ENCODE assay signal across 19 cellular contexts in genomic region chr9:72353455-72354116, GRCh38. TPM values are rescaled to one million over a fixed set of nuclear protein-coding genes. Genes with fewer than 3 reads are reported as not detected.
A peak's percentile ranks its signal among the peaks of the same experiment; 100 is the strongest.
DNase-seq lines count a peak whose midpoint lies in the region; ATAC-seq, FAIRE-seq and TF ChIP-seq lines count a peak whose summit lies in the region.
"Had no signal": no experiment of that assay in that cellular context is flagged by ENCODE, and none has a peak within 500 bp of the region (broad histone marks: within the 10 kb centered on the region; RNA-seq: fewer than 3 reads in every experiment).

No MANE protein-coding gene starts in this region.

- BruUV-seq in K562 (replicated peaks; lab: Mats Ljungman, UMichigan), result no TSS peak

- peaks cover 14% of the 10 kb centered on the region for H3K79me2 ChIP-seq in K562 (ENCODE audit: control insufficient read depth, insufficient read depth, low read length)

- intact Hi-C loops in natural killer cell (cut with micrococcal nuclease), result no loop called here
- intact Hi-C loops in K562 (cut with micrococcal nuclease), result no loop called here
- intact Hi-C loops in right lobe of liver (cut with DNase I), result no loop called here
- intact Hi-C loops in vagina (cut with DNase I), result no loop called here

- TF ChIP-seq POLR2A in K562 (conservative IDR thresholded peaks at IDR 0.05) (peak; percentile 39; the same call in 1 of the 2 replicates), right lobe of liver (IDR thresholded peaks at IDR 0.05) (peak; percentile 29), vagina (IDR thresholded peaks at IDR 0.05) (no peak)

- H3K4me1 ChIP-seq in K562 (replicated peaks in 1 of 2; ENCODE audit: control insufficient read depth in 2 of 2, insufficient read depth in 2 of 2, low read length in 2 of 2) (no peaks in the 10 kb centered on the region), right lobe of liver (peaks cover 0 to 62% (median 22%) of the 10 kb centered on the region in 4 donors), vagina (peaks cover 38% of the 10 kb centered on the region)
- H3K4me1 ChIP-seq: SJCRH30 had no signal

- H3K27me3 ChIP-seq in K562 (ENCODE audit: control insufficient read depth in 2 of 2, insufficient read depth in 2 of 2, low read length in 2 of 2) (no peaks in the 10 kb centered on the region), right lobe of liver (no peaks in the 10 kb centered on the region), vagina (no peaks in the 10 kb centered on the region)
- H3K27me3 ChIP-seq: right atrium auricular region, SJCRH30 had no signal

- TF ChIP-seq CTCF in natural killer cell (IDR thresholded peaks at IDR 0.05) (no peak), K562 (IDR thresholded peaks at IDR 0.05 in 2 of 3, conservative IDR thresholded peaks at IDR 0.05 in 1 of 3; ENCODE audit: insufficient read depth in 2 of 3, low read depth in 1 of 3, low read length in 3 of 3) (no peak), right lobe of liver (IDR thresholded peaks at IDR 0.05) (no peak), vagina (IDR thresholded peaks at IDR 0.05) (no peak)

- DNase-seq in natural killer cell, result no peak
- DNase-seq in natural killer cell treated with Interleukin-12 subunit alpha and Interleukin-12 subunit beta and Interleukin-15 and Interleukin-18, amount 100 ng/mL, for 72 hours (ENCODE audit: low spot score), result no peak
- DNase-seq in K562 (ENCODE audit: extremely low read depth in 1 of 4, low spot score in 3 of 4), result no peak
- DNase-seq in right lobe of liver, result no peak
- DNase-seq in vagina (ENCODE audit: extremely low spot score in 2 of 2), result no peak
- no peak for DNase-seq in SK-N-DZ (ENCODE audit: low spot score)
- DNase-seq in NCI-H1417 treated with DMSO at 0.1 percent for 48 hours (lab: John Stamatoyannopoulos, UW), result no peak
- DNase-seq: activated CD4-positive, alpha-beta T cell treated with anti-CD3 and anti-CD28 coated beads, Interleukin-2, amount 10 ng/mL, durations not matched to agents 24 days and 14 days; NCI-H1092; NCI-H2107; NCI-H526 treated with DMSO at 0.1 percent for 48 hours; SJCRH30; T-helper 9 cell had no signal

- H3K36me3 Mint-ChIP-seq in natural killer cell, result peaks cover 8% of the 10 kb centered on the region
- H3K36me3 Mint-ChIP-seq in natural killer cell treated with Interleukin-12 subunit alpha and Interleukin-12 subunit beta and Interleukin-15 and Interleukin-18, amount 100 ng/mL, for 72 hours, result peaks cover 40% of the 10 kb centered on the region
- peaks cover 42% of the 10 kb centered on the region for H3K36me3 Mint-ChIP-seq in stimulated activated memory B cell treated with anti-CD40 and anti-IgM and Interleukin-4, amounts not matched to agents 10 μg/mL and 1 μg/mL and 100 μg/mL, for 72 hours

- no peak overlapping the region for H3K4me3 Mint-ChIP-seq in natural killer cell
- H3K4me3 Mint-ChIP-seq in natural killer cell treated with Interleukin-12 subunit alpha and Interleukin-12 subunit beta and Interleukin-15 and Interleukin-18, amount 100 ng/mL, for 72 hours, result no peak overlapping the region
- H3K4me3 Mint-ChIP-seq in stimulated activated memory B cell treated with anti-CD40 and anti-IgM and Interleukin-4, amounts not matched to agents 10 μg/mL and 1 μg/mL and 100 μg/mL, for 72 hours, result no peak overlapping the region
- H3K4me3 Mint-ChIP-seq: activated CD4-positive, alpha-beta T cell treated with anti-CD3 and anti-CD28 coated beads, Interleukin-2, amount 10 ng/mL, durations not matched to agents 24 days and 14 days; activated naive CD4-positive, alpha-beta T cell treated with anti-CD3 and anti-CD28 coated beads, Interleukin-2, amount 50 U/mL, for 24 hours; memory B cell had no signal

- FAIRE-seq in K562 (lab: Jason Lieb, UNC), result no peak
- FAIRE-seq: urothelium cell line had no signal

- H3K27ac Mint-ChIP-seq in natural killer cell, result peak overlapping the region; percentile 64 to 78
- H3K27ac Mint-ChIP-seq in natural killer cell treated with Interleukin-12 subunit alpha and Interleukin-12 subunit beta and Interleukin-15 and Interleukin-18, amount 100 ng/mL, for 72 hours, result peak overlapping the region in 1 of 2 donors; percentile 47
- H3K27ac Mint-ChIP-seq in stimulated activated memory B cell treated with anti-CD40 and anti-IgM and Interleukin-4, amounts not matched to agents 10 μg/mL and 1 μg/mL and 100 μg/mL, for 72 hours, result no peak overlapping the region
- H3K27ac Mint-ChIP-seq: activated CD4-positive, alpha-beta T cell treated with anti-CD3 and anti-CD28 coated beads, Interleukin-2, amount 10 ng/mL, durations not matched to agents 24 days and 14 days; activated naive CD4-positive, alpha-beta T cell treated with anti-CD3 and anti-CD28 coated beads, Interleukin-2, amount 50 U/mL, for 24 hours; memory B cell had no signal

- H3K9me3 Mint-ChIP-seq in natural killer cell, result no peaks in the 10 kb centered on the region
- no peaks in the 10 kb centered on the region for H3K9me3 Mint-ChIP-seq in natural killer cell treated with Interleukin-12 subunit alpha and Interleukin-12 subunit beta and Interleukin-15 and Interleukin-18, amount 100 ng/mL, for 72 hours
- no peaks in the 10 kb centered on the region for H3K9me3 Mint-ChIP-seq in stimulated activated memory B cell treated with anti-CD40 and anti-IgM and Interleukin-4, amounts not matched to agents 10 μg/mL and 1 μg/mL and 100 μg/mL, for 72 hours
- H3K9me3 Mint-ChIP-seq: activated CD4-positive, alpha-beta T cell treated with anti-CD3 and anti-CD28 coated beads, Interleukin-2, amount 10 ng/mL, durations not matched to agents 24 days and 14 days; activated naive CD4-positive, alpha-beta T cell treated with anti-CD3 and anti-CD28 coated beads, Interleukin-2, amount 50 U/mL, for 24 hours; memory B cell had no signal

- H4K20me1 ChIP-seq in K562 (replicated peaks; ENCODE audit: control insufficient read depth, insufficient read depth, low read length), result peaks cover 6% of the 10 kb centered on the region; the same call in 1 of the 2 replicates

- H3K36me3 ChIP-seq in K562 (ENCODE audit: control insufficient read depth, insufficient read depth, low read length) (peaks cover 48% of the 10 kb centered on the region), right lobe of liver (peaks cover 5 to 48% (median 29%) of the 10 kb centered on the region in 4 donors), vagina (peaks cover 0 to 55% of the 10 kb centered on the region in 2 donors)

- no peak for TF ChIP-seq RAD21 in K562 (CRISPR knock-in tag; conservative IDR thresholded peaks at IDR 0.05 in 1 of 2, IDR thresholded peaks at IDR 0.05 in 1 of 2)

- H3K9me3 ChIP-seq in K562 (replicated peaks; ENCODE audit: control insufficient read depth, insufficient read depth, low read depth, low read length) (no peaks in the 10 kb centered on the region), right lobe of liver (no peaks in the 10 kb centered on the region), vagina (no peaks in the 10 kb centered on the region)
- H3K9me3 ChIP-seq: right atrium auricular region, SJCRH30 had no signal

- WGBS in K562 (ENCODE audit: insufficient coverage, low coverage, missing lambda C conversion rate), result 100% methylated on average over 2 of the region's 4 CpGs
- WGBS in right lobe of liver (ENCODE audit: insufficient coverage, low coverage, low lambda C conversion rate, missing lambda C conversion rate), result 32% methylated on average over 4 of the region's 4 CpGs

- H3K27ac ChIP-seq in K562 (ENCODE audit: extremely low read depth, low read depth, low read length) (no peak overlapping the region), right lobe of liver (peak overlapping the region in 2 of 3 donors; percentile 28 to 35), vagina (peak overlapping the region; percentile 2)
- H3K27ac ChIP-seq: KMS-11, SJCRH30 had no signal

- peaks cover 35 to 51% of the 10 kb centered on the region in 2 donors for H3K4me1 Mint-ChIP-seq in natural killer cell
- H3K4me1 Mint-ChIP-seq in natural killer cell treated with Interleukin-12 subunit alpha and Interleukin-12 subunit beta and Interleukin-15 and Interleukin-18, amount 100 ng/mL, for 72 hours (ENCODE audit: low read depth in 2 of 2), result peaks cover 36 to 37% of the 10 kb centered on the region in 2 donors
- peaks cover 26% of the 10 kb centered on the region for H3K4me1 Mint-ChIP-seq in stimulated activated memory B cell treated with anti-CD40 and anti-IgM and Interleukin-4, amounts not matched to agents 10 μg/mL and 1 μg/mL and 100 μg/mL, for 72 hours

- peak in 1 of 3 donors; percentile 9 for ATAC-seq in natural killer cell
- ATAC-seq in natural killer cell treated with Interleukin-12 subunit alpha and Interleukin-12 subunit beta and Interleukin-15 and Interleukin-18, amount 100 ng/mL, for 72 hours, result no peak
- peak; percentile 65 for ATAC-seq in K562
- peak; percentile 49 to 75 (median 62) for ATAC-seq in right lobe of liver
- no peak for ATAC-seq in stimulated activated memory B cell treated with anti-CD40 and anti-IgM and Interleukin-4, amounts not matched to agents 10 μg/mL and 1 μg/mL and 100 μg/mL, for 72 hours

- no peak for TF ChIP-seq EP300 in K562 (IDR thresholded peaks at IDR 0.05; ENCODE audit: low read length)

- POLR2A ChIA-PET in K562 (lab: Yijun Ruan, JAX), result no interaction called here

- no peak overlapping the region for H3K4me2 ChIP-seq in K562 (ENCODE audit: insufficient read depth, low read length)
- H3K4me2 ChIP-seq: KMS-11 had no signal

- H3K9ac ChIP-seq in K562 (ENCODE audit: insufficient read depth in 1 of 2, low read depth in 2 of 2, low read length in 2 of 2), result no peak overlapping the region
- H3K9ac ChIP-seq: KMS-11 had no signal

- H3K27me3 Mint-ChIP-seq in natural killer cell (ENCODE audit: low read depth in 2 of 2), result no peaks in the 10 kb centered on the region
- no peaks in the 10 kb centered on the region for H3K27me3 Mint-ChIP-seq in natural killer cell treated with Interleukin-12 subunit alpha and Interleukin-12 subunit beta and Interleukin-15 and Interleukin-18, amount 100 ng/mL, for 72 hours
- no peaks in the 10 kb centered on the region for H3K27me3 Mint-ChIP-seq in stimulated activated memory B cell treated with anti-CD40 and anti-IgM and Interleukin-4, amounts not matched to agents 10 μg/mL and 1 μg/mL and 100 μg/mL, for 72 hours
- H3K27me3 Mint-ChIP-seq: activated CD4-positive, alpha-beta T cell treated with anti-CD3 and anti-CD28 coated beads, Interleukin-2, amount 10 ng/mL, durations not matched to agents 24 days and 14 days; activated naive CD4-positive, alpha-beta T cell treated with anti-CD3 and anti-CD28 coated beads, Interleukin-2, amount 50 U/mL, for 24 hours; memory B cell had no signal

- H3K4me3 ChIP-seq in K562 (no peak overlapping the region), right lobe of liver (no peak overlapping the region), vagina (no peak overlapping the region)
- H3K4me3 ChIP-seq: right atrium auricular region, SJCRH30 had no signal

- H2AFZ ChIP-seq in K562 (ENCODE audit: low read depth, low read length), result no peak overlapping the region

- H3K9me1 ChIP-seq in K562 (ENCODE audit: control insufficient read depth, insufficient read depth, low read length), result no peaks in the 10 kb centered on the region

- CTCF ChIA-PET in K562 (lab: Yijun Ruan, JAX; ENCODE audit: low intra/inter-chr PET ratio), result interaction anchor here (0.6 kb wide), 1 partner anchor 18 kb away, joined by 3 read pairs; no protein-coding TSS in a partner anchor

- in situ Hi-C loops in K562 (cut with MboI), result no loop called here

RNA-seq across cellular contexts. Expression of gene ZFAND5, which starts 11.4 kb away (rescaled TPM):
- total RNA-seq in natural killer cell (100 to 1,000 TPM; 307 to 450 (median 318) TPM), K562 (2014; rRNA removed) (35.0 and 35.6 TPM in 2 replicates), K562 (2014; rRNA removed; fragmentation: Illumina TruSeq; extraction: Trizol) (33.3 and 42.4 TPM in 2 replicates), K562 (2015; rRNA removed; fragmentation: Illumina TruSeq; extraction: Trizol) (32.9 and 35.7 TPM in 2 replicates), K562 (2021) (46.5 and 48.2 TPM in 2 replicates), right lobe of liver (100 to 1,000 TPM in 3 of 6 experiments, 10 to 100 TPM in 3; 88.4 to 119 (median 100) TPM), vagina (277 TPM)
- 100 to 1,000 TPM; 102 to 115 TPM for total RNA-seq in natural killer cell treated with Interleukin-12 subunit alpha and Interleukin-12 subunit beta and Interleukin-15 and Interleukin-18, amount 100 ng/mL, for 72 hours
- total RNA-seq in K562 (2011; cell fraction: chromatin; rRNA removed; ENCODE audit: low replicate concordance), result 34.0 and 87.9 TPM in 2 replicates
- total RNA-seq in K562 (2011; cell fraction: nucleolus; rRNA removed), result 26.0 and 36.6 TPM in 2 replicates
- 43.2 and 46.4 TPM in 2 replicates for total RNA-seq in K562 (2011; cell fraction: nucleoplasm; rRNA removed)
- polyA plus RNA-seq in K562 (2011; rRNA removed) (34.3 and 34.5 TPM in 2 replicates), K562 (2014; fragmentation: Illumina TruSeq; extraction: Trizol) (64.2 and 65.0 TPM in 2 replicates), K562 (2014; fragmentation: Nextera tagmentation; extraction: Ambion mirVana) (10 to 100 TPM; 12.7 TPM), K562 (2014; rRNA removed) (31.9 and 32.8 TPM in 2 replicates)
- 12.3 and 14.3 TPM in 2 replicates for polyA plus RNA-seq in K562 (2011; cell fraction: cytosol; rRNA removed)
- 66.4 and 68.7 TPM in 2 replicates for polyA plus RNA-seq in K562 (2011; cell fraction: nucleus; rRNA removed)
- 38.1 and 38.8 TPM in 2 replicates for polyA plus RNA-seq in K562 (2012)
- 29.2 and 36.7 TPM in 2 replicates for polyA minus RNA-seq in K562 (2011; rRNA and poly(A)+ RNA removed)
- 16.2 and 18.7 TPM in 2 replicates for polyA minus RNA-seq in K562 (2011; cell fraction: cytosol; rRNA and poly(A)+ RNA removed)
- polyA minus RNA-seq in K562 (2011; cell fraction: nucleus; rRNA and poly(A)+ RNA removed), result 43.9 and 75.8 TPM in 2 replicates
- 127 and 131 TPM in 2 replicates for polyA plus RNA-seq in SK-N-DZ (2014; cell fraction: cytosol; rRNA removed)
- 159 and 163 TPM in 2 replicates for polyA plus RNA-seq in SK-N-DZ (2014; cell fraction: nucleus; rRNA removed)

Comparison
In these comparisons a context has a peak if more than half of its experiments do, and no peak if none do; other contexts are left out.
1. ATAC-seq: peak in K562 (single experiment) and right lobe of liver (4 of 4); none in natural killer cell treated with Interleukin-12 subunit alpha and Interleukin-12 subunit beta and Interleukin-15 and Interleukin-18, amount 100 ng/mL, for 72 hours (0 of 2) and stimulated activated memory B cell treated with anti-CD40 and anti-IgM and Interleukin-4, amounts not matched to agents 10 μg/mL and 1 μg/mL and 100 μg/mL, for 72 hours (single experiment).
2. POLR2A ChIP-seq: peak in K562 (single experiment) and right lobe of liver (single experiment); none in vagina (0 of 2).